In genomic region chr20:821083-822065, GRCh38 we compare ENCODE assay signal across 29 cellular contexts. TPM values are rescaled to one million over a fixed set of nuclear protein-coding genes. Genes with fewer than 3 reads are reported as not detected.
A peak's percentile ranks its signal among the peaks of the same experiment; 100 is the strongest.
DNase-seq lines count a peak whose midpoint lies in the region; ATAC-seq, FAIRE-seq and TF ChIP-seq lines count a peak whose summit lies in the region.
"Had no signal": no experiment of that assay in that cellular context is flagged by ENCODE, and none has a peak within 500 bp of the region (broad histone marks: within the 10 kb centered on the region; RNA-seq: fewer than 3 reads in every experiment).

No MANE protein-coding gene starts in this region.

- H3K36me3 ChIP-seq in kidney (ENCODE audit: control insufficient read depth in 1 of 2, insufficient read depth in 2 of 2, low read length in 2 of 2) (no peaks in the 10 kb centered on the region), gastrocnemius medialis (no peaks in the 10 kb centered on the region)
- H3K36me3 ChIP-seq: BLaER1, ovary, right lobe of liver, suprapubic skin had no signal

- peak in 1 of 2 donors; percentile 51 for TF ChIP-seq POLR2A in gastrocnemius medialis (IDR thresholded peaks at IDR 0.05)

- no peak overlapping the region for H3K9ac ChIP-seq in kidney (ENCODE audit: low read length in 2 of 2)
- H3K9ac ChIP-seq: BLaER1 had no signal

- H3K9me3 ChIP-seq in kidney (ENCODE audit: control insufficient read depth in 1 of 2, low read length in 2 of 2) (no peaks in the 10 kb centered on the region), gastrocnemius medialis (no peaks in the 10 kb centered on the region)
- H3K9me3 ChIP-seq: ovary, right lobe of liver, suprapubic skin had no signal

- no peak for TF ChIP-seq CTCF in coronary artery (IDR thresholded peaks at IDR 0.05)
- TF ChIP-seq CTCF in kidney (IDR thresholded peaks at IDR 0.05; ENCODE audit: borderline replicate concordance, extremely low read depth, insufficient read depth): no peak
- no peak for TF ChIP-seq CTCF in gastrocnemius medialis (IDR thresholded peaks at IDR 0.05 in 4 of 5, conservative IDR thresholded peaks at IDR 0.05 in 1 of 5)

- intact Hi-C loops in kidney (cut with DNase I): no loop called here
- intact Hi-C loops in gastrocnemius medialis (cut with DNase I; ENCODE audit: low total_unique reads): no loop called here

- H3K27me3 ChIP-seq in gastrocnemius medialis: no peaks in the 10 kb centered on the region
- H3K27me3 ChIP-seq: BLaER1, ovary, right lobe of liver, suprapubic skin had no signal

- H3K4me3 ChIP-seq in coronary artery: no peak overlapping the region
- H3K4me3 ChIP-seq in kidney (ENCODE audit: low read length in 2 of 2): no peak overlapping the region
- H3K4me3 ChIP-seq in gastrocnemius medialis: no peak overlapping the region
- H3K4me3 ChIP-seq: BLaER1, ovary, right lobe of liver, suprapubic skin had no signal

- DNase-seq in OCI-M1 (lab: John Stamatoyannopoulos, UW) (peak; percentile 67), coronary artery (ENCODE audit: low spot score) (peak; percentile 46), kidney (peak; percentile 28), gastrocnemius medialis (no peak)
- DNase-seq in NK-92 treated with Interleukin-12 subunit alpha and Interleukin-12 subunit beta, amount 100 ng/mL, for 24 hours (lab: John Stamatoyannopoulos, UW): no peak
- no peak for DNase-seq in central memory CD4-positive, alpha-beta T cell
- no peak for DNase-seq in stimulated activated naive CD8-positive, alpha-beta T cell treated with anti-CD3 and anti-CD28 coated beads, Interleukin-15, Interleukin-2, amounts not matched to agents 100 U/mL and 50 U/mL, for 24 hours
- DNase-seq: activated CD4-positive, alpha-beta T cell treated with anti-CD3 and anti-CD28 coated beads, Interleukin-2, amount 50 U/mL, for 4 hours; amygdala; foreskin fibroblast; left colon; naive B cell; NCI-H1694 treated with DMSO at 0.1 percent for 48 hours; NCI-H510A treated with DMSO at 0.1 percent for 48 hours; ovary; right lobe of liver; stimulated activated CD4-positive, alpha-beta T cell treated with anti-CD3 and anti-CD28 coated beads, Interleukin-12 subunit alpha, Interleukin-12 subunit beta, amount 100 ng/mL, for 4 hours; stimulated activated CD4-positive, alpha-beta T cell treated with anti-CD3 and anti-CD28 coated beads, Interleukin-4, amount 100 ng/mL, for 4 hours; stimulated activated naive B cell treated with anti-CD40 and anti-IgM and Interleukin-4, amounts not matched to agents 10 μg/mL and 1 μg/mL and 100 μg/mL, for 72 hours; SW 1271 had no signal

- H3K27ac ChIP-seq in coronary artery (no peak overlapping the region), kidney (ENCODE audit: low read depth in 2 of 2, low read length in 2 of 2) (peak overlapping the region in 1 of 2 donors; percentile 65), gastrocnemius medialis (peak overlapping the region; percentile 59 to 82 (median 76))
- H3K27ac ChIP-seq: BLaER1, ovary, right lobe of liver, suprapubic skin had no signal

- in situ Hi-C loops in gastrocnemius medialis (cut with MboI; ENCODE audit: low sequenced_read_pairs in 4 of 4): loop anchor here in 2 of 4 donors (25.0 kb wide), 2 partner anchors 291 to 391 kb away; partner anchors contain the start of genes C20orf202 (in 1 of the 2) and PSMF1 (in 1 of the 2)

- no peak for FAIRE-seq in kidney (lab: Jason Lieb, UNC)
- FAIRE-seq: bronchial epithelial cell, urothelium cell line had no signal

- ATAC-seq in gastrocnemius medialis: peak; percentile 52 to 86
- no peak for ATAC-seq in stimulated activated naive CD8-positive, alpha-beta T cell treated with anti-CD3 and anti-CD28 coated beads, Interleukin-15, Interleukin-2, amounts not matched to agents 100 U/mL and 50 U/mL, for 24 hours
- ATAC-seq in GM19397 (IDR thresholded peaks at IDR 0.05; ENCODE audit: unreplicated experiment): no peak
- ATAC-seq: activated T-helper 17 cell treated with anti-CD3 and anti-CD28 coated beads, Interleukin-2, amount 50 U/mL, for 72 hours; left colon; Panc1; right lobe of liver; stimulated activated naive B cell treated with anti-CD40 and anti-IgM and Interleukin-4, amounts not matched to agents 10 μg/mL and 1 μg/mL and 100 μg/mL, for 72 hours had no signal

- H3K4me1 ChIP-seq in kidney (ENCODE audit: control insufficient read depth in 1 of 2, insufficient read depth in 1 of 2, low read depth in 1 of 2, low read length in 2 of 2): peaks cover 0 to 4% of the 10 kb centered on the region in 2 donors
- peaks cover 25 to 33% of the 10 kb centered on the region in 2 donors for H3K4me1 ChIP-seq in gastrocnemius medialis
- H3K4me1 ChIP-seq: right lobe of liver, suprapubic skin had no signal

RNA-seq across cellular contexts. Expression of gene FAM110A, which starts 12.1 kb away (rescaled TPM):
- total RNA-seq in kidney: 10.2 TPM
- polyA plus RNA-seq in kidney (ENCODE audit: insufficient read depth, low read depth, low replicate concordance): 12.6 TPM
- total RNA-seq in gastrocnemius medialis: 1 to 10 TPM in 3 of 4 donors, under 1 TPM in 1; 0.25 to 6.2 (median 1.9) TPM

RNA-seq across cellular contexts. Expression of gene SLC52A3, which starts 53.1 kb away (rescaled TPM):
- total RNA-seq in kidney (10.9 TPM), gastrocnemius medialis (1 to 10 TPM in 2 of 4 donors, under 1 TPM in 2; 0.15 to 1.4 (median 0.79) TPM)
- polyA plus RNA-seq in kidney (ENCODE audit: insufficient read depth, low read depth, low replicate concordance): 11.4 TPM
- total RNA-seq: activated T-helper 17 cell treated with anti-CD3 and anti-CD28 coated beads, Interleukin-2, amount 50 U/mL, for 72 hours; LHCN-M2 had no signal
- polyA plus RNA-seq: AG04450 had no signal

Comparison
In these comparisons a context has a peak if more than half of its experiments do, and no peak if none do; other contexts are left out.
1. DNase-seq: peak in OCI-M1 (single experiment), coronary artery (single experiment) and kidney (single experiment); none in gastrocnemius medialis (0 of 2), NK-92 treated with Interleukin-12 subunit alpha and Interleukin-12 subunit beta, amount 100 ng/mL, for 24 hours (single experiment), central memory CD4-positive, alpha-beta T cell (single experiment) and stimulated activated naive CD8-positive, alpha-beta T cell treated with anti-CD3 and anti-CD28 coated beads, Interleukin-15, Interleukin-2, amounts not matched to agents 100 U/mL and 50 U/mL, for 24 hours (single experiment).
2. H3K27ac ChIP-seq: peak in gastrocnemius medialis (4 of 4); none in coronary artery (0 of 2).
3. ATAC-seq: peak in gastrocnemius medialis (2 of 2); none in stimulated activated naive CD8-positive, alpha-beta T cell treated with anti-CD3 and anti-CD28 coated beads, Interleukin-15, Interleukin-2, amounts not matched to agents 100 U/mL and 50 U/mL, for 24 hours (single experiment) and GM19397 (single experiment).